In the genomic region with DNA sequence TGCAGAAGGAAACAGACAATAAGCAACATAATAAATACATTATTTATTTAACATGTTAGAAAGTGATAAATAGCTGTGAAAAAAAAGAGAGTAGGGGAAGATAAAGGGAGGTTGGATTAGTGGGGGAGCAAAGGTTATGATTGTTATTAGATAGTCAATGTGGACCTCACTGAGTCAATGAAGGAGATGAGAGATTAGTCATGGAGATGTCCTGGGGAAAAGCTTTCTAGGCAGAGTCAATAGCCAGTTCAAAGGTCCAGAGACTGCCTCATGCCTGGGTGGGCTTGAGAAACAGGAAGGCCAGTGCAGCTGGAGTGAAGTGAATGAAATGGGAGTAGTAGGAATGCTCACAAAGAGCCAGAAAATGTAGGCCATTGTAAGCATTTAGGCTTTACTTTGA, we compare ENCODE assay signal across 1 cellular context.
A peak's percentile ranks its signal among the peaks of the same experiment; 100 is the strongest.
TF ChIP-seq lines count a peak whose summit lies in the region.

No MANE protein-coding gene starts in this region.

TF ChIP-seq in HepG2, 621 proteins besides CTCF, POLR2A, EP300 and RAD21 (continued from another document and continues in another):
- TF ChIP-seq, protein P1, sequence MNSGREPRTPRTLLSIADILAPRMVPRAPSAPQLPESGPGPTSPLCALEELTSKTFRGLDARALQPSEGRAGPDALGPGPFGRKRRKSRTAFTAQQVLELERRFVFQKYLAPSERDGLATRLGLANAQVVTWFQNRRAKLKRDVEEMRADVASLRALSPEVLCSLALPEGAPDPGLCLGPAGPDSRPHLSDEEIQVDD (CRISPR knock-in tag; IDR thresholded peaks at IDR 0.05; ENCODE audit: borderline replicate concordance) = no peak
- TF ChIP-seq U2AF2 (IDR thresholded peaks at IDR 0.05; ENCODE audit: low read depth, low read length) (no peak), ZBTB7B (CRISPR knock-in tag; IDR thresholded peaks at IDR 0.05) (peak; percentile 99), ADNP (CRISPR knock-in tag; IDR thresholded peaks at IDR 0.05) (no peak), ATF1 (CRISPR knock-in tag; IDR thresholded peaks at IDR 0.05) (peak; percentile 75; the same call in 1 of the 2 replicates), ZFAT (CRISPR knock-in tag; conservative IDR thresholded peaks at IDR 0.05) (no peak), KLF11 (CRISPR knock-in tag; IDR thresholded peaks at IDR 0.05) (0 out of 2 replicates have a peak, but pooled peaks have one; percentile 58), MIER2 (CRISPR knock-in tag; IDR thresholded peaks at IDR 0.05) (0 out of 2 replicates have a peak, but pooled peaks have one; percentile 60), ZSCAN29 (CRISPR knock-in tag; conservative IDR thresholded peaks at IDR 0.05) (0 out of 2 replicates have a peak, but pooled peaks have one; percentile 58), MIER3 (CRISPR knock-in tag; IDR thresholded peaks at IDR 0.05; ENCODE audit: borderline replicate concordance) (peak; percentile 88; the same call in 1 of the 2 replicates), GATAD1 (CRISPR knock-in tag; IDR thresholded peaks at IDR 0.05) (peak; percentile 71; the same call in 1 of the 2 replicates), NR2F1 (CRISPR knock-in tag; IDR thresholded peaks at IDR 0.05) (peak; percentile 97 to 99), RCOR2 (CRISPR knock-in tag; IDR thresholded peaks at IDR 0.05) (peak; percentile 84), FOXJ3 (CRISPR knock-in tag; IDR thresholded peaks at IDR 0.05; ENCODE audit: borderline replicate concordance) (peak; percentile 90), SAP130 (CRISPR knock-in tag; IDR thresholded peaks at IDR 0.05; ENCODE audit: low read depth) (peak; percentile 81), ZNF253 (CRISPR knock-in tag; IDR thresholded peaks at IDR 0.05; ENCODE audit: borderline replicate concordance) (no peak), ZNF292 (CRISPR knock-in tag; IDR thresholded peaks at IDR 0.05; ENCODE audit: borderline replicate concordance, low read depth) (peak; percentile 39; the same call in 1 of the 2 replicates), JUN (CRISPR knock-in tag; IDR thresholded peaks at IDR 0.05) (peak; percentile 86), RARA (CRISPR knock-in tag; IDR thresholded peaks at IDR 0.05) (peak; percentile 98), PHF5A (CRISPR knock-in tag; IDR thresholded peaks at IDR 0.05; ENCODE audit: low read depth, unreplicated experiment) (peak; percentile 87), ZNF510 (CRISPR knock-in tag; IDR thresholded peaks at IDR 0.05; ENCODE audit: low read depth) (no peak), ZNF350 (CRISPR knock-in tag; IDR thresholded peaks at IDR 0.05; ENCODE audit: borderline replicate concordance, low read depth) (no peak), GABPB1 (CRISPR knock-in tag; IDR thresholded peaks at IDR 0.05) (peak; percentile 35; the same call in 1 of the 2 replicates), CREB1 (IDR thresholded peaks at IDR 0.05) (no peak), CREB1 (CRISPR knock-in tag; IDR thresholded peaks at IDR 0.05) (peak; percentile 71), FOXA1 (IDR thresholded peaks at IDR 0.05) (peak; percentile 97), FOXA1 (CRISPR knock-in tag; IDR thresholded peaks at IDR 0.05) (peak; percentile 98)
- TF ChIP-seq, protein P2, sequence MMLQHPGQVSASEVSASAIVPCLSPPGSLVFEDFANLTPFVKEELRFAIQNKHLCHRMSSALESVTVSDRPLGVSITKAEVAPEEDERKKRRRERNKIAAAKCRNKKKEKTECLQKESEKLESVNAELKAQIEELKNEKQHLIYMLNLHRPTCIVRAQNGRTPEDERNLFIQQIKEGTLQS (CRISPR knock-in tag; IDR thresholded peaks at IDR 0.05) = peak; percentile 75
- TF ChIP-seq, protein P3, sequence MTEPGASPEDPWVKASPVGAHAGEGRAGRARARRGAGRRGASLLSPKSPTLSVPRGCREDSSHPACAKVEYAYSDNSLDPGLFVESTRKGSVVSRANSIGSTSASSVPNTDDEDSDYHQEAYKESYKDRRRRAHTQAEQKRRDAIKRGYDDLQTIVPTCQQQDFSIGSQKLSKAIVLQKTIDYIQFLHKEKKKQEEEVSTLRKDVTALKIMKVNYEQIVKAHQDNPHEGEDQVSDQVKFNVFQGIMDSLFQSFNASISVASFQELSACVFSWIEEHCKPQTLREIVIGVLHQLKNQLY (CRISPR knock-in tag; IDR thresholded peaks at IDR 0.05) = peak; percentile 85; the same call in 1 of the 2 replicates
- TF ChIP-seq, protein P4, sequence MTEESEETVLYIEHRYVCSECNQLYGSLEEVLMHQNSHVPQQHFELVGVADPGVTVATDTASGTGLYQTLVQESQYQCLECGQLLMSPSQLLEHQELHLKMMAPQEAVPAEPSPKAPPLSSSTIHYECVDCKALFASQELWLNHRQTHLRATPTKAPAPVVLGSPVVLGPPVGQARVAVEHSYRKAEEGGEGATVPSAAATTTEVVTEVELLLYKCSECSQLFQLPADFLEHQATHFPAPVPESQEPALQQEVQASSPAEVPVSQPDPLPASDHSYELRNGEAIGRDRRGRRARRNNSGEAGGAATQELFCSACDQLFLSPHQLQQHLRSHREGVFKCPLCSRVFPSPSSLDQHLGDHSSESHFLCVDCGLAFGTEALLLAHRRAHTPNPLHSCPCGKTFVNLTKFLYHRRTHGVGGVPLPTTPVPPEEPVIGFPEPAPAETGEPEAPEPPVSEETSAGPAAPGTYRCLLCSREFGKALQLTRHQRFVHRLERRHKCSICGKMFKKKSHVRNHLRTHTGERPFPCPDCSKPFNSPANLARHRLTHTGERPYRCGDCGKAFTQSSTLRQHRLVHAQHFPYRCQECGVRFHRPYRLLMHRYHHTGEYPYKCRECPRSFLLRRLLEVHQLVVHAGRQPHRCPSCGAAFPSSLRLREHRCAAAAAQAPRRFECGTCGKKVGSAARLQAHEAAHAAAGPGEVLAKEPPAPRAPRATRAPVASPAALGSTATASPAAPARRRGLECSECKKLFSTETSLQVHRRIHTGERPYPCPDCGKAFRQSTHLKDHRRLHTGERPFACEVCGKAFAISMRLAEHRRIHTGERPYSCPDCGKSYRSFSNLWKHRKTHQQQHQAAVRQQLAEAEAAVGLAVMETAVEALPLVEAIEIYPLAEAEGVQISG (CRISPR knock-in tag; IDR thresholded peaks at IDR 0.05) = peak; percentile 65
- TF ChIP-seq, protein P5, sequence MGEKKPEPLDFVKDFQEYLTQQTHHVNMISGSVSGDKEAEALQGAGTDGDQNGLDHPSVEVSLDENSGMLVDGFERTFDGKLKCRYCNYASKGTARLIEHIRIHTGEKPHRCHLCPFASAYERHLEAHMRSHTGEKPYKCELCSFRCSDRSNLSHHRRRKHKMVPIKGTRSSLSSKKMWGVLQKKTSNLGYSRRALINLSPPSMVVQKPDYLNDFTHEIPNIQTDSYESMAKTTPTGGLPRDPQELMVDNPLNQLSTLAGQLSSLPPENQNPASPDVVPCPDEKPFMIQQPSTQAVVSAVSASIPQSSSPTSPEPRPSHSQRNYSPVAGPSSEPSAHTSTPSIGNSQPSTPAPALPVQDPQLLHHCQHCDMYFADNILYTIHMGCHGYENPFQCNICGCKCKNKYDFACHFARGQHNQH (CRISPR knock-in tag; IDR thresholded peaks at IDR 0.05) = peak; percentile 96
- TF ChIP-seq, protein P6, sequence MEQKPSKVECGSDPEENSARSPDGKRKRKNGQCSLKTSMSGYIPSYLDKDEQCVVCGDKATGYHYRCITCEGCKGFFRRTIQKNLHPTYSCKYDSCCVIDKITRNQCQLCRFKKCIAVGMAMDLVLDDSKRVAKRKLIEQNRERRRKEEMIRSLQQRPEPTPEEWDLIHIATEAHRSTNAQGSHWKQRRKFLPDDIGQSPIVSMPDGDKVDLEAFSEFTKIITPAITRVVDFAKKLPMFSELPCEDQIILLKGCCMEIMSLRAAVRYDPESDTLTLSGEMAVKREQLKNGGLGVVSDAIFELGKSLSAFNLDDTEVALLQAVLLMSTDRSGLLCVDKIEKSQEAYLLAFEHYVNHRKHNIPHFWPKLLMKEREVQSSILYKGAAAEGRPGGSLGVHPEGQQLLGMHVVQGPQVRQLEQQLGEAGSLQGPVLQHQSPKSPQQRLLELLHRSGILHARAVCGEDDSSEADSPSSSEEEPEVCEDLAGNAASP (CRISPR knock-in tag; IDR thresholded peaks at IDR 0.05; ENCODE audit: borderline replicate concordance) = peak; percentile 83
- TF ChIP-seq, protein P7, sequence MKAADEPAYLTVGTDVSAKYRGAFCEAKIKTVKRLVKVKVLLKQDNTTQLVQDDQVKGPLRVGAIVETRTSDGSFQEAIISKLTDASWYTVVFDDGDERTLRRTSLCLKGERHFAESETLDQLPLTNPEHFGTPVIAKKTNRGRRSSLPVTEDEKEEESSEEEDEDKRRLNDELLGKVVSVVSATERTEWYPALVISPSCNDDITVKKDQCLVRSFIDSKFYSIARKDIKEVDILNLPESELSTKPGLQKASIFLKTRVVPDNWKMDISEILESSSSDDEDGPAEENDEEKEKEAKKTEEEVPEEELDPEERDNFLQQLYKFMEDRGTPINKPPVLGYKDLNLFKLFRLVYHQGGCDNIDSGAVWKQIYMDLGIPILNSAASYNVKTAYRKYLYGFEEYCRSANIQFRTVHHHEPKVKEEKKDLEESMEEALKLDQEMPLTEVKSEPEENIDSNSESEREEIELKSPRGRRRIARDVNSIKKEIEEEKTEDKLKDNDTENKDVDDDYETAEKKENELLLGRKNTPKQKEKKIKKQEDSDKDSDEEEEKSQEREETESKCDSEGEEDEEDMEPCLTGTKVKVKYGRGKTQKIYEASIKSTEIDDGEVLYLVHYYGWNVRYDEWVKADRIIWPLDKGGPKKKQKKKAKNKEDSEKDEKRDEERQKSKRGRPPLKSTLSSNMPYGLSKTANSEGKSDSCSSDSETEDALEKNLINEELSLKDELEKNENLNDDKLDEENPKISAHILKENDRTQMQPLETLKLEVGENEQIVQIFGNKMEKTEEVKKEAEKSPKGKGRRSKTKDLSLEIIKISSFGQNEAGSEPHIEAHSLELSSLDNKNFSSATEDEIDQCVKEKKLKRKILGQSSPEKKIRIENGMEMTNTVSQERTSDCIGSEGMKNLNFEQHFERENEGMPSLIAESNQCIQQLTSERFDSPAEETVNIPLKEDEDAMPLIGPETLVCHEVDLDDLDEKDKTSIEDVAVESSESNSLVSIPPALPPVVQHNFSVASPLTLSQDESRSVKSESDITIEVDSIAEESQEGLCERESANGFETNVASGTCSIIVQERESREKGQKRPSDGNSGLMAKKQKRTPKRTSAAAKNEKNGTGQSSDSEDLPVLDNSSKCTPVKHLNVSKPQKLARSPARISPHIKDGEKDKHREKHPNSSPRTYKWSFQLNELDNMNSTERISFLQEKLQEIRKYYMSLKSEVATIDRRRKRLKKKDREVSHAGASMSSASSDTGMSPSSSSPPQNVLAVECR (CRISPR knock-in tag; IDR thresholded peaks at IDR 0.05; ENCODE audit: borderline replicate concordance) = peak; percentile 59; the same call in 1 of the 2 replicates
- TF ChIP-seq, protein P8, sequence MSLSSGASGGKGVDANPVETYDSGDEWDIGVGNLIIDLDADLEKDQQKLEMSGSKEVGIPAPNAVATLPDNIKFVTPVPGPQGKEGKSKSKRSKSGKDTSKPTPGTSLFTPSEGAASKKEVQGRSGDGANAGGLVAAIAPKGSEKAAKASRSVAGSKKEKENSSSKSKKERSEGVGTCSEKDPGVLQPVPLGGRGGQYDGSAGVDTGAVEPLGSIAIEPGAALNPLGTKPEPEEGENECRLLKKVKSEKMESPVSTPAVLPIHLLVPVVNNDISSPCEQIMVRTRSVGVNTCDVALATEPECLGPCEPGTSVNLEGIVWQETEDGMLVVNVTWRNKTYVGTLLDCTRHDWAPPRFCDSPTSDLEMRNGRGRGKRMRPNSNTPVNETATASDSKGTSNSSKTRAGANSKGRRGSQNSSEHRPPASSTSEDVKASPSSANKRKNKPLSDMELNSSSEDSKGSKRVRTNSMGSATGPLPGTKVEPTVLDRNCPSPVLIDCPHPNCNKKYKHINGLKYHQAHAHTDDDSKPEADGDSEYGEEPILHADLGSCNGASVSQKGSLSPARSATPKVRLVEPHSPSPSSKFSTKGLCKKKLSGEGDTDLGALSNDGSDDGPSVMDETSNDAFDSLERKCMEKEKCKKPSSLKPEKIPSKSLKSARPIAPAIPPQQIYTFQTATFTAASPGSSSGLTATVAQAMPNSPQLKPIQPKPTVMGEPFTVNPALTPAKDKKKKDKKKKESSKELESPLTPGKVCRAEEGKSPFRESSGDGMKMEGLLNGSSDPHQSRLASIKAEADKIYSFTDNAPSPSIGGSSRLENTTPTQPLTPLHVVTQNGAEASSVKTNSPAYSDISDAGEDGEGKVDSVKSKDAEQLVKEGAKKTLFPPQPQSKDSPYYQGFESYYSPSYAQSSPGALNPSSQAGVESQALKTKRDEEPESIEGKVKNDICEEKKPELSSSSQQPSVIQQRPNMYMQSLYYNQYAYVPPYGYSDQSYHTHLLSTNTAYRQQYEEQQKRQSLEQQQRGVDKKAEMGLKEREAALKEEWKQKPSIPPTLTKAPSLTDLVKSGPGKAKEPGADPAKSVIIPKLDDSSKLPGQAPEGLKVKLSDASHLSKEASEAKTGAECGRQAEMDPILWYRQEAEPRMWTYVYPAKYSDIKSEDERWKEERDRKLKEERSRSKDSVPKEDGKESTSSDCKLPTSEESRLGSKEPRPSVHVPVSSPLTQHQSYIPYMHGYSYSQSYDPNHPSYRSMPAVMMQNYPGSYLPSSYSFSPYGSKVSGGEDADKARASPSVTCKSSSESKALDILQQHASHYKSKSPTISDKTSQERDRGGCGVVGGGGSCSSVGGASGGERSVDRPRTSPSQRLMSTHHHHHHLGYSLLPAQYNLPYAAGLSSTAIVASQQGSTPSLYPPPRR (CRISPR knock-in tag; IDR thresholded peaks at IDR 0.05; ENCODE audit: borderline replicate concordance) = peak; percentile 97
- TF ChIP-seq, protein P9, sequence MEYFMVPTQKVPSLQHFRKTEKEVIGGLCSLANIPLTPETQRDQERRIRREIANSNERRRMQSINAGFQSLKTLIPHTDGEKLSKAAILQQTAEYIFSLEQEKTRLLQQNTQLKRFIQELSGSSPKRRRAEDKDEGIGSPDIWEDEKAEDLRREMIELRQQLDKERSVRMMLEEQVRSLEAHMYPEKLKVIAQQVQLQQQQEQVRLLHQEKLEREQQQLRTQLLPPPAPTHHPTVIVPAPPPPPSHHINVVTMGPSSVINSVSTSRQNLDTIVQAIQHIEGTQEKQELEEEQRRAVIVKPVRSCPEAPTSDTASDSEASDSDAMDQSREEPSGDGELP (IDR thresholded peaks at IDR 0.05; ENCODE audit: borderline replicate concordance, low read depth) = peak; percentile 87
- TF ChIP-seq, protein P10, sequence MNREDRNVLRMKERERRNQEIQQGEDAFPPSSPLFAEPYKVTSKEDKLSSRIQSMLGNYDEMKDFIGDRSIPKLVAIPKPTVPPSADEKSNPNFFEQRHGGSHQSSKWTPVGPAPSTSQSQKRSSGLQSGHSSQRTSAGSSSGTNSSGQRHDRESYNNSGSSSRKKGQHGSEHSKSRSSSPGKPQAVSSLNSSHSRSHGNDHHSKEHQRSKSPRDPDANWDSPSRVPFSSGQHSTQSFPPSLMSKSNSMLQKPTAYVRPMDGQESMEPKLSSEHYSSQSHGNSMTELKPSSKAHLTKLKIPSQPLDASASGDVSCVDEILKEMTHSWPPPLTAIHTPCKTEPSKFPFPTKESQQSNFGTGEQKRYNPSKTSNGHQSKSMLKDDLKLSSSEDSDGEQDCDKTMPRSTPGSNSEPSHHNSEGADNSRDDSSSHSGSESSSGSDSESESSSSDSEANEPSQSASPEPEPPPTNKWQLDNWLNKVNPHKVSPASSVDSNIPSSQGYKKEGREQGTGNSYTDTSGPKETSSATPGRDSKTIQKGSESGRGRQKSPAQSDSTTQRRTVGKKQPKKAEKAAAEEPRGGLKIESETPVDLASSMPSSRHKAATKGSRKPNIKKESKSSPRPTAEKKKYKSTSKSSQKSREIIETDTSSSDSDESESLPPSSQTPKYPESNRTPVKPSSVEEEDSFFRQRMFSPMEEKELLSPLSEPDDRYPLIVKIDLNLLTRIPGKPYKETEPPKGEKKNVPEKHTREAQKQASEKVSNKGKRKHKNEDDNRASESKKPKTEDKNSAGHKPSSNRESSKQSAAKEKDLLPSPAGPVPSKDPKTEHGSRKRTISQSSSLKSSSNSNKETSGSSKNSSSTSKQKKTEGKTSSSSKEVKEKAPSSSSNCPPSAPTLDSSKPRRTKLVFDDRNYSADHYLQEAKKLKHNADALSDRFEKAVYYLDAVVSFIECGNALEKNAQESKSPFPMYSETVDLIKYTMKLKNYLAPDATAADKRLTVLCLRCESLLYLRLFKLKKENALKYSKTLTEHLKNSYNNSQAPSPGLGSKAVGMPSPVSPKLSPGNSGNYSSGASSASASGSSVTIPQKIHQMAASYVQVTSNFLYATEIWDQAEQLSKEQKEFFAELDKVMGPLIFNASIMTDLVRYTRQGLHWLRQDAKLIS (CRISPR knock-in tag; IDR thresholded peaks at IDR 0.05) = no peak
